Comparison of ENCODE assay signal across 8 cellular contexts in genomic region chr12:122024132-122024785, GRCh38. TPM values are rescaled to one million over a fixed set of nuclear protein-coding genes. Genes with fewer than 3 reads are reported as not detected.
DNase-seq lines count a peak whose midpoint lies in the region; ATAC-seq and TF ChIP-seq lines count a peak whose summit lies in the region.

No MANE protein-coding gene starts in this region.

- H2BK120ac ChIP-seq in mesendoderm (ENCODE audit: low read depth, low read length) = no peak overlapping the region

- TF ChIP-seq CTCF in MCF 10A (IDR thresholded peaks at IDR 0.05; ENCODE audit: unreplicated experiment) = no peak

- no peak for DNase-seq in Right ventricle myocardium inferior (ENCODE audit: missing footprints)
- DNase-seq in left cardiac atrium = no peak
- DNase-seq in MCF 10A (ENCODE audit: unreplicated experiment) = no peak
- DNase-seq in mesendoderm = no peak
- DNase-seq in NCI-H526 treated with DMSO at 0.1 percent for 48 hours (lab: John Stamatoyannopoulos, UW) = no peak
- DNase-seq in effector CD4-positive, alpha-beta T cell = no peak
- DNase-seq in effector CD8-positive, alpha-beta T cell (lab: John Stamatoyannopoulos, UW) = no peak

- no peaks in the 10 kb centered on the region for H3K4me1 ChIP-seq in mesendoderm (ENCODE audit: control insufficient read depth, low read depth, low read length)

- H3K4me3 Mint-ChIP-seq in MCF 10A (ENCODE audit: unreplicated experiment) = peak overlapping the region; percentile 94

- H4K5ac ChIP-seq in mesendoderm (ENCODE audit: low read length) = no peak overlapping the region

- ATAC-seq in Right ventricle myocardium inferior (peak; percentile 13), left cardiac atrium (no peak), HG02840 (IDR thresholded peaks at IDR 0.05; ENCODE audit: low FRiP score, unreplicated experiment) (no peak)

- POLR2A ChIA-PET in MCF 10A (lab: Yijun Ruan, JAX) = interaction anchor here (0.6 to 4.5 kb wide), 19 partner anchors 12 to 727 kb away, joined by 3 to 44 read pairs (median 5); partner anchors contain the start of genes MLXIP and PSMD9

- H3K23ac ChIP-seq in mesendoderm (ENCODE audit: low read length) = no peak overlapping the region

- peak overlapping the region; percentile 7 for H3K27ac Mint-ChIP-seq in MCF 10A (ENCODE audit: low read depth, unreplicated experiment)

- WGBS in mesendoderm (ENCODE audit: extremely low coverage, insufficient coverage, low lambda C conversion rate) = no CpG with 5 or more reads among the region's 16 CpGs

- no peak overlapping the region for H2AK5ac ChIP-seq in mesendoderm (ENCODE audit: low read length)

- H3K27me3 Mint-ChIP-seq in MCF 10A (ENCODE audit: insufficient read depth, unreplicated experiment) = no peaks in the 10 kb centered on the region

- no peaks in the 10 kb centered on the region for H3K36me3 ChIP-seq in mesendoderm (ENCODE audit: control insufficient read depth, insufficient read depth, low read length)

- H3K9ac ChIP-seq in mesendoderm (ENCODE audit: low read length) = peak overlapping the region; percentile 23

- H3K27ac ChIP-seq in mesendoderm (ENCODE audit: low read depth, low read length) = no peak overlapping the region

- no peak overlapping the region for H3K56ac ChIP-seq in mesendoderm (ENCODE audit: low read length)

- no peak overlapping the region for H4K8ac ChIP-seq in mesendoderm (ENCODE audit: low read depth, low read length)

- H3K9me3 Mint-ChIP-seq in MCF 10A (ENCODE audit: unreplicated experiment) = peaks cover 4% of the 10 kb centered on the region

- peaks cover 28% of the 10 kb centered on the region for H3K79me2 ChIP-seq in mesendoderm (ENCODE audit: control insufficient read depth, insufficient read depth, low read length)

- H2BK15ac ChIP-seq in mesendoderm (replicated peaks; ENCODE audit: low read depth) = no peak overlapping the region

- H3K27me3 ChIP-seq in mesendoderm (ENCODE audit: insufficient read depth, low read length, poor library complexity) = peaks cover 5% of the 10 kb centered on the region

- no peak overlapping the region for H2BK5ac ChIP-seq in mesendoderm (ENCODE audit: low read length)

- no peak overlapping the region for H3K4ac ChIP-seq in mesendoderm (ENCODE audit: low read depth, low read length)

- H3K4me2 ChIP-seq in mesendoderm (ENCODE audit: low read length) = no peak overlapping the region

- CTCF ChIA-PET in MCF 10A (lab: Yijun Ruan, JAX) = interaction anchor here (0.6 to 2.0 kb wide), 4 partner anchors 30 to 528 kb away, joined by 3 to 12 read pairs (median 4); partner anchors contain the start of gene RHOF

- no peak overlapping the region for H3K4me3 ChIP-seq in mesendoderm (ENCODE audit: low read length)

- peaks cover 16% of the 10 kb centered on the region for H3K4me1 Mint-ChIP-seq in MCF 10A (ENCODE audit: insufficient read depth, unreplicated experiment)

- peaks cover 15% of the 10 kb centered on the region for H3K79me1 ChIP-seq in mesendoderm (ENCODE audit: low read length)

- intact Hi-C loops in Right ventricle myocardium inferior (cut with DNase I) = loop anchor here (5.0 kb wide), 1 partner anchor 107 kb away; the partner anchor contains the start of gene CFAP251
- intact Hi-C loops in left cardiac atrium (cut with DNase I) = no loop called here
- intact Hi-C loops in MCF 10A (cut with micrococcal nuclease) = loop anchor here (5.0 to 10.0 kb wide), 3 partner anchors 72 to 229 kb away; partner anchors contain the start of genes PSMD9 and RHOF

- peaks cover 5% of the 10 kb centered on the region for H3K36me3 Mint-ChIP-seq in MCF 10A (ENCODE audit: insufficient read depth, unreplicated experiment)

- no TSS peak for BruUV-seq in MCF 10A (replicated peaks; lab: Mats Ljungman, UMichigan)

- H3K18ac ChIP-seq in mesendoderm (ENCODE audit: low read length) = no peak overlapping the region

RNA-seq across cellular contexts. Expression of gene BCL7A, which starts 2.6 kb away (rescaled TPM):
- total RNA-seq in Right ventricle myocardium inferior = 15.8 TPM
- total RNA-seq in left cardiac atrium = 10 to 100 TPM in 1 of 2 donors, 1 to 10 TPM in 1; 9.8 to 11.3 TPM
- total RNA-seq in MCF 10A (2022) = 17.9 and 18.1 TPM in 2 replicates
- 5.7 TPM for polyA plus RNA-seq in mesendoderm (2013, experiment 1 of 2)
- 6.0 TPM for polyA plus RNA-seq in mesendoderm (2013, experiment 2 of 2)

RNA-seq across cellular contexts. Expression of gene MLXIP, which starts 54.3 kb away (rescaled TPM):
- total RNA-seq in Right ventricle myocardium inferior = 25.7 TPM
- total RNA-seq in left cardiac atrium = 10 to 100 TPM; 30.8 to 31.3 TPM
- total RNA-seq in MCF 10A (2022) = 34.2 and 35.6 TPM in 2 replicates
- 48.2 TPM for polyA plus RNA-seq in mesendoderm (2013, experiment 1 of 2)
- 49.6 TPM for polyA plus RNA-seq in mesendoderm (2013, experiment 2 of 2)

Comparison
In these comparisons a context has a peak if more than half of its experiments do, and no peak if none do; other contexts are left out.
1. intact Hi-C loops: an anchor here in Right ventricle myocardium inferior (5.0 kb wide) and MCF 10A (5.0 to 10.0 kb wide); none called in left cardiac atrium.